Comparison of ENCODE assay signal across 1 cellular context in the genomic region with DNA sequence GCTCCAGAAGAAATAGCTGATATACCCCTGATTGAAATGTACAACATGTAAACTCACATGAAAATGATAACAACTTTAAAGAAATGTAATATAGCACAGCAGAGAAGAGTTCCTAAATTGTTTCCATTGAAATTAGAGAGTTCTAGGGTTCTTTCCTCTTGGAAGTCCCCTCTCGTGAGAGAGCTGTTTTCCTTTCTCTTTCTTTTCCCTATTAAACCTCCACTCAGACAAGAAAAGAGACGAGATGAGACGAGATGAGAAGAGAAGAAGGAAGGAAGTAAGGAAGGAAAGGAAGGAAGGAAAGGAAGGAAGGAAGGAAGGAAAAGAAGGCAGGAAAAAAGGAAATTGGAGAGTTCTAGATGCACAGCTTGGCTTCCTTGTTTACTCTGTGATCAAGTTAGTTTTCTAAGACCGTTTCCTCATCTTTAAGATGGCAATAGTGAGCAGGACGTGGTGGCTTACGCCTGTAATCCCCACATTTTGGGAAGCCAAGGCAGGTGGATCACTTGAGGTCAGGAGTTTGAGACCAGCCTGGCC.
A peak's percentile ranks its signal among the peaks of the same experiment; 100 is the strongest.
TF ChIP-seq lines count a peak whose summit lies in the region.

No MANE protein-coding gene starts in this region.

TF ChIP-seq in K562, 482 proteins besides CTCF, POLR2A, EP300 and RAD21:
- TF ChIP-seq FOXK2 (conservative IDR thresholded peaks at IDR 0.05 in 1 of 2, IDR thresholded peaks at IDR 0.05 in 1 of 2; ENCODE audit: low read depth in 2 of 2): 0 out of 4 replicates have a peak, but pooled peaks have one; percentile 26 to 29
- no peak for TF ChIP-seq SIN3A (IDR thresholded peaks at IDR 0.05; ENCODE audit: borderline replicate concordance in 2 of 2, control insufficient read depth in 1 of 2, low read depth in 2 of 2, low read length in 2 of 2)
- TF ChIP-seq, protein P1, sequence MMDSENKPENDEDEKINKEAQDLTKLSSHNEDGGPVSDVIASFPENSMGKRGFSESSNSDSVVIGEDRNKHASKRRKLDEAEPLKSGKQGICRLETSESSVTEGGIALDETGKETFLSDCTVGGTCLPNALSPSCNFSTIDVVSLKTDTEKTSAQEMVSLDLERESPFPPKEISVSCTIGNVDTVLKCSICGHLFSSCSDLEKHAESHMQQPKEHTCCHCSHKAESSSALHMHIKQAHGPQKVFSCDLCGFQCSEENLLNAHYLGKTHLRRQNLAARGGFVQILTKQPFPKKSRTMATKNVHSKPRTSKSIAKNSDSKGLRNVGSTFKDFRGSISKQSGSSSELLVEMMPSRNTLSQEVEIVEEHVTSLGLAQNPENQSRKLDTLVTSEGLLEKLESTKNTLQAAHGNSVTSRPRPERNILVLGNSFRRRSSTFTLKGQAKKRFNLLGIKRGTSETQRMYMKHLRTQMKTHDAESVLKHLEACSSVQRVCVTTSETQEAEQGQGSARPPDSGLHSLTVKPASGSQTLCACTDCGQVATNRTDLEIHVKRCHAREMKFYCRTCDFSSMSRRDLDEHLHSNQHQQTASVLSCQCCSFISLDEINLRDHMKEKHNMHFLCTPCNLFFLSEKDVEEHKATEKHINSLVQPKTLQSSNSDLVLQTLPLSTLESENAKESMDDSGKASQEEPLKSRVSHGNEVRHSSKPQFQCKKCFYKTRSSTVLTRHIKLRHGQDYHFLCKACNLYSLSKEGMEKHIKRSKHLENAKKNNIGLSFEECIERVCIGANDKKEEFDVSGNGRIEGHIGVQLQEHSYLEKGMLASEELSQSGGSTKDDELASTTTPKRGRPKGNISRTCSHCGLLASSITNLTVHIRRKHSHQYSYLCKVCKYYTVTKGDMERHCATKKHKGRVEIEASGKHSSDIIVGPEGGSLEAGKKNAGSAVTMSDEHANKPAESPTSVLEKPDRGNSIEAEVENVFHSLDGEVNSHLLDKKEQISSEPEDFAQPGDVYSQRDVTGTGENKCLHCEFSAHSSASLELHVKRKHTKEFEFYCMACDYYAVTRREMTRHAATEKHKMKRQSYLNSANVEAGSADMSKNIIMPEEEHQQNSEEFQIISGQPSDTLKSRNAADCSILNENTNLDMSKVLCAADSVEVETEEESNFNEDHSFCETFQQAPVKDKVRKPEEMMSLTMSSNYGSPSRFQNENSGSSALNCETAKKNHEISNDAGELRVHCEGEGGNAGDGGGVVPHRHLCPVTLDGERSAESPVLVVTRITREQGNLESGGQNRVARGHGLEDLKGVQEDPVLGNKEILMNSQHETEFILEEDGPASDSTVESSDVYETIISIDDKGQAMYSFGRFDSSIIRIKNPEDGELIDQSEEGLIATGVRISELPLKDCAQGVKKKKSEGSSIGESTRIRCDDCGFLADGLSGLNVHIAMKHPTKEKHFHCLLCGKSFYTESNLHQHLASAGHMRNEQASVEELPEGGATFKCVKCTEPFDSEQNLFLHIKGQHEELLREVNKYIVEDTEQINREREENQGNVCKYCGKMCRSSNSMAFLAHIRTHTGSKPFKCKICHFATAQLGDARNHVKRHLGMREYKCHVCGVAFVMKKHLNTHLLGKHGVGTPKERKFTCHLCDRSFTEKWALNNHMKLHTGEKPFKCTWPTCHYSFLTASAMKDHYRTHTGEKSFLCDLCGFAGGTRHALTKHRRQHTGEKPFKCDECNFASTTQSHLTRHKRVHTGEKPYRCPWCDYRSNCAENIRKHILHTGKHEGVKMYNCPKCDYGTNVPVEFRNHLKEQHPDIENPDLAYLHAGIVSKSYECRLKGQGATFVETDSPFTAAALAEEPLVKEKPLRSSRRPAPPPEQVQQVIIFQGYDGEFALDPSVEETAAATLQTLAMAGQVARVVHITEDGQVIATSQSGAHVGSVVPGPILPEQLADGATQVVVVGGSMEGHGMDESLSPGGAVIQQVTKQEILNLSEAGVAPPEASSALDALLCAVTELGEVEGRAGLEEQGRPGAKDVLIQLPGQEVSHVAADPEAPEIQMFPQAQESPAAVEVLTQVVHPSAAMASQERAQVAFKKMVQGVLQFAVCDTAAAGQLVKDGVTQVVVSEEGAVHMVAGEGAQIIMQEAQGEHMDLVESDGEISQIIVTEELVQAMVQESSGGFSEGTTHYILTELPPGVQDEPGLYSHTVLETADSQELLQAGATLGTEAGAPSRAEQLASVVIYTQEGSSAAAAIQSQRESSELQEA (IDR thresholded peaks at IDR 0.05; ENCODE audit: low read depth): no peak
- TF ChIP-seq HMG20A (CRISPR knock-in tag; conservative IDR thresholded peaks at IDR 0.05): no peak
- TF ChIP-seq FOXK1 (CRISPR knock-in tag; IDR thresholded peaks at IDR 0.05; ENCODE audit: borderline replicate concordance): no peak
